ENCODE assay signal across 2 cellular contexts in genomic region chr12:28296287-28296686, GRCh38.
A peak's percentile ranks its signal among the peaks of the same experiment; 100 is the strongest.
TF ChIP-seq lines count a peak whose summit lies in the region.

No MANE protein-coding gene starts in this region.

TF ChIP-seq in HepG2, 621 proteins besides CTCF, POLR2A, EP300 and RAD21 (continued from another document):
- no peak for TF ChIP-seq POLR2G (IDR thresholded peaks at IDR 0.05; ENCODE audit: low read depth, low read length)
- TF ChIP-seq CREBL2 (CRISPR knock-in tag; IDR thresholded peaks at IDR 0.05; ENCODE audit: borderline replicate concordance) = no peak

TF ChIP-seq in HEK293, 187 proteins besides CTCF, POLR2A, EP300 and RAD21:
- TF ChIP-seq ZNF488 (tag by site-specific recombination; IDR thresholded peaks at IDR 0.05) (no peak), RBAK (tag by site-specific recombination; IDR thresholded peaks at IDR 0.05) (no peak), ATF2 (tag by site-specific recombination; IDR thresholded peaks at IDR 0.05; ENCODE audit: low read depth) (peak; percentile 73), ZNF571 (tag by site-specific recombination; IDR thresholded peaks at IDR 0.05) (no peak)
